11 cellular contexts compared by ENCODE assay signal in genomic region chr12:15699886-15700285, GRCh38.
DNase-seq lines count a peak whose midpoint lies in the region; ATAC-seq and TF ChIP-seq lines count a peak whose summit lies in the region.
"Had no signal": no experiment of that assay in that cellular context is flagged by ENCODE, and none has a peak within 500 bp of the region (broad histone marks: within the 10 kb centered on the region; RNA-seq: fewer than 3 reads in every experiment).

No MANE protein-coding gene starts in this region.

- H3K4me2 ChIP-seq in fibroblast of lung (ENCODE audit: extremely low read depth, insufficient read depth, low read length), result peak overlapping the region; percentile 56

- H3K9me3 Mint-ChIP-seq in T-helper 2 cell treated with Interferon-gamma antibody and Interleukin-4, amounts not matched to agents 5 μg/mL and 100 μg/mL, for 36 hours, result peaks cover 10% of the 10 kb centered on the region
- H3K9me3 Mint-ChIP-seq in activated CD4-positive, alpha-beta memory T cell treated with anti-CD3 and anti-CD28 coated beads for 36 hours, result no peaks in the 10 kb centered on the region

- H3K27ac ChIP-seq in fibroblast of lung (ENCODE audit: insufficient read depth, low read length) (peak overlapping the region; percentile 78), subcutaneous abdominal adipose tissue (ENCODE audit: low read depth, low read length) (peak overlapping the region; percentile 21)

- ATAC-seq in GM21786 (IDR thresholded peaks at IDR 0.05; ENCODE audit: unreplicated experiment), result no peak

- no peaks in the 10 kb centered on the region for H4K20me1 ChIP-seq in fibroblast of lung (ENCODE audit: control insufficient read depth, extremely low read depth, insufficient read depth, low read length)

- no peak for DNase-seq in T-helper 2 cell treated with Interferon-gamma antibody and Interleukin-4, amounts not matched to agents 5 μg/mL and 100 μg/mL, for 36 hours (ENCODE audit: low spot score)
- DNase-seq in T-helper 2 cell, result no peak
- no peak for DNase-seq in activated CD4-positive, alpha-beta memory T cell treated with anti-CD3 and anti-CD28 coated beads for 36 hours
- no peak for DNase-seq in fibroblast of lung (ENCODE audit: low read depth in 2 of 2)
- DNase-seq in NCI-H2171 treated with DMSO at 0.1 percent for 48 hours (lab: John Stamatoyannopoulos, UW), result no peak
- DNase-seq in dedifferentiated amniotic fluid mesenchymal stem cell (ENCODE audit: extremely low spot score), result no peak
- DNase-seq: central memory CD4-positive, alpha-beta T cell; DMS79 treated with DMSO at 0.1 percent for 48 hours; NCI-H2107 had no signal

- peaks cover 42% of the 10 kb centered on the region for H3K4me1 Mint-ChIP-seq in T-helper 2 cell treated with Interferon-gamma antibody and Interleukin-4, amounts not matched to agents 5 μg/mL and 100 μg/mL, for 36 hours (ENCODE audit: low read depth)
- H3K4me1 Mint-ChIP-seq in activated CD4-positive, alpha-beta memory T cell treated with anti-CD3 and anti-CD28 coated beads for 36 hours (ENCODE audit: low read depth), result peaks cover 32% of the 10 kb centered on the region

- no peak overlapping the region for H2AFZ ChIP-seq in fibroblast of lung (ENCODE audit: low read length)

- H3K79me2 ChIP-seq in fibroblast of lung (ENCODE audit: control insufficient read depth, insufficient read depth, low read length), result peaks cover 55% of the 10 kb centered on the region

- H3K9ac ChIP-seq in fibroblast of lung (ENCODE audit: insufficient read depth, low read length) (no peak overlapping the region), subcutaneous abdominal adipose tissue (ENCODE audit: low read length in 5 of 5) (peak overlapping the region in 1 of 5 donors; percentile 16)

- H3K4me3 Mint-ChIP-seq in T-helper 2 cell treated with Interferon-gamma antibody and Interleukin-4, amounts not matched to agents 5 μg/mL and 100 μg/mL, for 36 hours, result peak overlapping the region; percentile 21
- H3K4me3 Mint-ChIP-seq in activated CD4-positive, alpha-beta memory T cell treated with anti-CD3 and anti-CD28 coated beads for 36 hours, result no peak overlapping the region

- H3K9me3 ChIP-seq in fibroblast of lung (ENCODE audit: control insufficient read depth, insufficient read depth, low read depth, low read length), result no peaks in the 10 kb centered on the region
- no peaks in the 10 kb centered on the region for H3K9me3 ChIP-seq in subcutaneous abdominal adipose tissue (ENCODE audit: control insufficient read depth in 5 of 5, low read length in 5 of 5)

- TF ChIP-seq CTCF in fibroblast of lung (conservative IDR thresholded peaks at IDR 0.05 in 1 of 2, IDR thresholded peaks at IDR 0.05 in 1 of 2; ENCODE audit: low read depth in 1 of 2, low read length in 2 of 2), result no peak

- peak overlapping the region; percentile 82 for H3K27ac Mint-ChIP-seq in T-helper 2 cell treated with Interferon-gamma antibody and Interleukin-4, amounts not matched to agents 5 μg/mL and 100 μg/mL, for 36 hours
- peak overlapping the region; percentile 34 for H3K27ac Mint-ChIP-seq in activated CD4-positive, alpha-beta memory T cell treated with anti-CD3 and anti-CD28 coated beads for 36 hours

- H3K36me3 Mint-ChIP-seq in T-helper 2 cell treated with Interferon-gamma antibody and Interleukin-4, amounts not matched to agents 5 μg/mL and 100 μg/mL, for 36 hours (ENCODE audit: low read depth), result peaks cover 4% of the 10 kb centered on the region
- no peaks in the 10 kb centered on the region for H3K36me3 Mint-ChIP-seq in activated CD4-positive, alpha-beta memory T cell treated with anti-CD3 and anti-CD28 coated beads for 36 hours

- H3K36me3 ChIP-seq in fibroblast of lung (ENCODE audit: control insufficient read depth, insufficient read depth, low read length) (no peaks in the 10 kb centered on the region), subcutaneous abdominal adipose tissue (ENCODE audit: control insufficient read depth in 5 of 5, insufficient read depth in 5 of 5, low read length in 5 of 5) (peaks cover 0 to 4% (median 0%) of the 10 kb centered on the region in 5 donors)

- H3K27me3 ChIP-seq in fibroblast of lung (ENCODE audit: control insufficient read depth, insufficient read depth, low read length) (no peaks in the 10 kb centered on the region), subcutaneous abdominal adipose tissue (ENCODE audit: control insufficient read depth in 5 of 5, insufficient read depth in 4 of 5, low read length in 5 of 5) (no peaks in the 10 kb centered on the region)

- CTCF ChIA-PET in activated CD4-positive, alpha-beta memory T cell treated with anti-CD3 and anti-CD28 coated beads for 36 hours (lab: Charles Lee), result no interaction called here

- H3K4me1 ChIP-seq in fibroblast of lung (ENCODE audit: control insufficient read depth, extremely low read depth, insufficient read depth, low read length) (peaks cover 18% of the 10 kb centered on the region), subcutaneous abdominal adipose tissue (ENCODE audit: control insufficient read depth in 5 of 5, insufficient read depth in 5 of 5, low read length in 5 of 5) (peaks cover 2 to 47% (median 28%) of the 10 kb centered on the region in 5 donors)

- intact Hi-C loops in activated CD4-positive, alpha-beta memory T cell treated with anti-CD3 and anti-CD28 coated beads for 36 hours (cut with micrococcal nuclease), result loop anchor here (1.0 to 5.0 kb wide), 5 partner anchors 8 to 1018 kb away; partner anchors contain the start of gene EPS8

- POLR2A ChIA-PET in activated CD4-positive, alpha-beta memory T cell treated with anti-CD3 and anti-CD28 coated beads for 36 hours (lab: Charles Lee), result no interaction called here

- peaks cover 3% of the 10 kb centered on the region for H3K27me3 Mint-ChIP-seq in T-helper 2 cell treated with Interferon-gamma antibody and Interleukin-4, amounts not matched to agents 5 μg/mL and 100 μg/mL, for 36 hours (ENCODE audit: low read depth)
- H3K27me3 Mint-ChIP-seq in activated CD4-positive, alpha-beta memory T cell treated with anti-CD3 and anti-CD28 coated beads for 36 hours, result peaks cover 4% of the 10 kb centered on the region

- H3K4me3 ChIP-seq in fibroblast of lung (replicated peaks in 1 of 4; ENCODE audit: control extremely low read depth in 1 of 4, insufficient read depth in 1 of 4, low read depth in 3 of 4, low read length in 4 of 4), result no peak overlapping the region
- no peak overlapping the region for H3K4me3 ChIP-seq in subcutaneous abdominal adipose tissue (ENCODE audit: low read depth in 1 of 5, low read length in 5 of 5)
